Comparison of ENCODE assay signal across 3 cellular contexts in the genomic region with DNA sequence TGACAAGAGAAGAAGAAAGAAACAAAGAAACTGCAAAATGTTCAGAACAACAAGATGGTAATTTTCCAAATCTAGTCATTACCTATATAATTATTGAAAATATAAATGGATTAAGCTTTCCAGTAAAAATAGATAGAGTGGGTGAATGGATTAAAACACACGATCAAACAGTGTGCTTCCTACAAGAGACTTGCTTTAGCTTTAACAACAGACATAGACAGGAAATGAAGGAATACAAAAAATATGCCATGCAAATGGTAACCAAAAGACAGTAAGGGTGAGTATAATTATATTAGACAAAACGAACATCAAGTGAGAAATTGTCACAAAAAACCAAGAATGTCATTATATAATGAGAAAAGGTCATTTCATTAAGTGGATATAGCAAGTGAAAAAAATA.
"Had no signal": no experiment of that assay in that cellular context is flagged by ENCODE, and none has a peak within 500 bp of the region (broad histone marks: within the 10 kb centered on the region; RNA-seq: fewer than 3 reads in every experiment).

No MANE protein-coding gene starts in this region.

- DNase-seq: GDM1, GF-D8 had no signal

- H3K4me3 ChIP-seq: GM12878 had no signal
